In the genomic region with DNA sequence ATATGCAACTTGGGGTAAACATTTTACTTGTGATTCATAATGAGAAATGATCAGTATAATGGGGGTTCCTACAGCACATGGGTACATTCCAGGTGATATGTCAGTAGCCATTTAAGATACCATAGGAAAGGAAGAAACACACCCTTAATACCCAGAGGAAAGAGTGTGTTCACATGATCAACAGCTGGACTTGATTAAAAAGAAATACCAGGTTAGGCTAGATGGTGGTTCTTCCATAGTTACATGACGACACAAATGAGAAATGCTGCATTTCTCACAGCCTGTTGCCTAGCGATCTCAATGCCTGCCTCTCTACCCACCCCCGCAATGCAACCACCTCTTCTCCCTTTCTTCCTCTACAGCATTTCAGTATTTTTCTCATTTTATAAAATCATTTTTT, we compare ENCODE assay signal across 13 cellular contexts.
A peak's percentile ranks its signal among the peaks of the same experiment; 100 is the strongest.
DNase-seq lines count a peak whose midpoint lies in the region; ATAC-seq and TF ChIP-seq lines count a peak whose summit lies in the region.
"Had no signal": no experiment of that assay in that cellular context is flagged by ENCODE, and none has a peak within 500 bp of the region (broad histone marks: within the 10 kb centered on the region; RNA-seq: fewer than 3 reads in every experiment).

No MANE protein-coding gene starts in this region.

- H3K36me3 ChIP-seq in HCT116 (ENCODE audit: control insufficient read depth in 1 of 2, insufficient read depth in 2 of 2, low read length in 2 of 2): no peaks in the 10 kb centered on the region
- no peaks in the 10 kb centered on the region for H3K36me3 ChIP-seq in brain microvascular endothelial cell (replicated peaks)
- H3K36me3 ChIP-seq: pancreas, uterus had no signal

- TF ChIP-seq RAD21 in HCT116 (IDR thresholded peaks at IDR 0.05; ENCODE audit: low read depth): no peak

- CTCF ChIA-PET in AG04449 (lab: Yijun Ruan, JAX): interaction anchor here (1.2 to 3.4 kb wide), 3 partner anchors 10 to 562 kb away, joined by 3 to 10 read pairs (median 4); no protein-coding TSS in a partner anchor
- CTCF ChIA-PET in HCT116 (lab: Charles Lee): no interaction called here

- H3K27ac ChIP-seq in HCT116 (ENCODE audit: low read depth, low read length) (no peak overlapping the region), brain microvascular endothelial cell (no peak overlapping the region)
- H3K27ac ChIP-seq: pancreas, uterus had no signal

- in situ Hi-C loops in brain microvascular endothelial cell (cut with HindIII; ENCODE audit: low pct_ligation_motif_present, low sequenced_read_pairs): loop anchor here (25.0 kb wide), 1 partner anchor 521 kb away; no protein-coding TSS in a partner anchor

- intact Hi-C loops in HCT116 (cut with micrococcal nuclease) (no loop called here), cardiac septum (cut with DNase I) (no loop called here)

- H3K27me3 ChIP-seq in HCT116 (ENCODE audit: insufficient read depth, low read length) (peaks cover 12% of the 10 kb centered on the region), brain microvascular endothelial cell (replicated peaks) (no peaks in the 10 kb centered on the region)
- H3K27me3 ChIP-seq: pancreas, uterus had no signal

- no peak for TF ChIP-seq POLR2A in HCT116 (IDR thresholded peaks at IDR 0.05; ENCODE audit: borderline replicate concordance, extremely low read depth, insufficient read depth, insufficient read length)

- H2AFZ ChIP-seq in HCT116 (ENCODE audit: low read depth, low read length, poor library complexity, severe bottlenecking): peak overlapping the region; percentile 20

- H3K9me2 ChIP-seq in HCT116 (ENCODE audit: insufficient read depth): no peaks in the 10 kb centered on the region

- H3K9me3 ChIP-seq in HCT116 (ENCODE audit: control insufficient read depth in 1 of 2, insufficient read depth in 1 of 2, low read depth in 1 of 2, low read length in 2 of 2): no peaks in the 10 kb centered on the region
- H3K9me3 ChIP-seq: pancreas, uterus had no signal

- no peak for ATAC-seq in HCT116
- no peak for ATAC-seq in activated CD4-positive, CD25-positive, alpha-beta regulatory T cell treated with anti-CD3 and anti-CD28 coated beads, Interleukin-2, amount 50 U/mL, for 24 hours
- no peak for ATAC-seq in GM19397 (IDR thresholded peaks at IDR 0.05; ENCODE audit: unreplicated experiment)
- ATAC-seq: activated CD8-positive, alpha-beta memory T cell treated with anti-CD3 and anti-CD28 coated beads, Interleukin-2, amount 10 ng/mL, durations not matched to agents 7 days and 5 days; pancreas had no signal

- no peaks in the 10 kb centered on the region for H3K79me2 ChIP-seq in HCT116 (ENCODE audit: insufficient read depth, low read length)

- RAD21 ChIA-PET in HCT116 (lab: Charles Lee; ENCODE audit: low non-redundant PET in 1 of 2, low total read pairs in 2 of 2, uncharacterized antibody in 2 of 2, unreplicated experiment in 2 of 2): no interaction called here

- no peaks in the 10 kb centered on the region for H3K4me1 ChIP-seq in HCT116 (ENCODE audit: control insufficient read depth in 1 of 2, insufficient read depth in 2 of 2, low read length in 2 of 2)
- H3K4me1 ChIP-seq: pancreas, uterus had no signal

- H4K20me1 ChIP-seq in HCT116 (ENCODE audit: insufficient read depth): no peaks in the 10 kb centered on the region

- H3K4me3 ChIP-seq in AG04449 (ENCODE audit: low read depth, low read length) (no peak overlapping the region), HCT116 (replicated peaks in 1 of 2; ENCODE audit: low read depth in 1 of 2, low read length in 2 of 2) (no peak overlapping the region), brain microvascular endothelial cell (ENCODE audit: low read depth, low read length) (no peak overlapping the region)
- H3K4me3 ChIP-seq: lung, pancreas, uterus had no signal

- TF ChIP-seq CTCF in AG04449 (IDR thresholded peaks at IDR 0.05; ENCODE audit: insufficient read depth, low read length, missing control alignments): no peak
- no peak for TF ChIP-seq CTCF in HCT116 (IDR thresholded peaks at IDR 0.05 in 2 of 3, conservative IDR thresholded peaks at IDR 0.05 in 1 of 3; ENCODE audit: borderline replicate concordance in 1 of 3, insufficient read depth in 1 of 3, low read depth in 2 of 3, low read length in 2 of 3)
- no peak for TF ChIP-seq CTCF in brain microvascular endothelial cell (IDR thresholded peaks at IDR 0.05; ENCODE audit: low read depth, low read length, missing control alignments)

- no TSS peak for BruUV-seq in HCT116 (replicated peaks; lab: Mats Ljungman, UMichigan)

- H3K9ac ChIP-seq in HCT116 (ENCODE audit: low read length): no peak overlapping the region

- H3K4me2 ChIP-seq in HCT116 (ENCODE audit: low read length): no peak overlapping the region

- DNase-seq in AG04449 (ENCODE audit: low read depth, low spot score): peak; percentile 61
- no peak for DNase-seq in HCT116 (ENCODE audit: low read depth, low spot score)
- DNase-seq in brain microvascular endothelial cell: peak; percentile 62
- peak; percentile 70 for DNase-seq in left kidney (ENCODE audit: low read depth, low spot score)
- no peak for DNase-seq in cerebellar nuclear complex (lab: John Stamatoyannopoulos, UW)
- DNase-seq in cardiac septum (ENCODE audit: low spot score): no peak
- DNase-seq: activated CD8-positive, alpha-beta memory T cell treated with anti-CD3 and anti-CD28 coated beads, Interleukin-2, amount 10 ng/mL, durations not matched to agents 7 days and 5 days; activated naive CD4-positive, alpha-beta T cell treated with anti-CD3 and anti-CD28 coated beads, Interleukin-2, amount 10 ng/mL, durations not matched to agents 7 days and 5 days; pancreas; uterus had no signal

- POLR2A ChIA-PET in AG04449 (lab: Yijun Ruan, JAX): no interaction called here
- POLR2A ChIA-PET in HCT116 (lab: Charles Lee): no interaction called here

TF ChIP-seq in HCT116, 20 proteins besides CTCF, POLR2A, EP300 and RAD21:
- no peak for TF ChIP-seq REST (IDR thresholded peaks at IDR 0.05; ENCODE audit: low read depth)
- no peak for TF ChIP-seq EGR1 (IDR thresholded peaks at IDR 0.05; ENCODE audit: low read depth)
- TF ChIP-seq, protein P1, sequence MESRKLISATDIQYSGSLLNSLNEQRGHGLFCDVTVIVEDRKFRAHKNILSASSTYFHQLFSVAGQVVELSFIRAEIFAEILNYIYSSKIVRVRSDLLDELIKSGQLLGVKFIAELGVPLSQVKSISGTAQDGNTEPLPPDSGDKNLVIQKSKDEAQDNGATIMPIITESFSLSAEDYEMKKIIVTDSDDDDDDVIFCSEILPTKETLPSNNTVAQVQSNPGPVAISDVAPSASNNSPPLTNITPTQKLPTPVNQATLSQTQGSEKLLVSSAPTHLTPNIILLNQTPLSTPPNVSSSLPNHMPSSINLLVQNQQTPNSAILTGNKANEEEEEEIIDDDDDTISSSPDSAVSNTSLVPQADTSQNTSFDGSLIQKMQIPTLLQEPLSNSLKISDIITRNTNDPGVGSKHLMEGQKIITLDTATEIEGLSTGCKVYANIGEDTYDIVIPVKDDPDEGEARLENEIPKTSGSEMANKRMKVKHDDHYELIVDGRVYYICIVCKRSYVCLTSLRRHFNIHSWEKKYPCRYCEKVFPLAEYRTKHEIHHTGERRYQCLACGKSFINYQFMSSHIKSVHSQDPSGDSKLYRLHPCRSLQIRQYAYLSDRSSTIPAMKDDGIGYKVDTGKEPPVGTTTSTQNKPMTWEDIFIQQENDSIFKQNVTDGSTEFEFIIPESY (IDR thresholded peaks at IDR 0.05; ENCODE audit: extremely low read depth, insufficient replicate concordance, low read length): no peak
- TF ChIP-seq YY1 (IDR thresholded peaks at IDR 0.05; ENCODE audit: extremely low read depth, insufficient replicate concordance, low read depth, low read length): no peak
- TF ChIP-seq TCF7L2 (IDR thresholded peaks at IDR 0.05; ENCODE audit: borderline replicate concordance, extremely low read depth, insufficient read depth, insufficient read length): no peak
- TF ChIP-seq SP1 (IDR thresholded peaks at IDR 0.05; ENCODE audit: low read depth): no peak
- no peak for TF ChIP-seq ZFX (IDR thresholded peaks at IDR 0.05)
- TF ChIP-seq ELF1 (IDR thresholded peaks at IDR 0.05; ENCODE audit: borderline replicate concordance, low read depth): no peak

Comparison
In these comparisons a context has a peak if more than half of its experiments do, and no peak if none do; other contexts are left out.
1. DNase-seq: peak in AG04449 (single experiment), brain microvascular endothelial cell (single experiment) and left kidney (single experiment); none in HCT116 (single experiment), cerebellar nuclear complex (0 of 2) and cardiac septum (single experiment).